23 cellular contexts compared by ENCODE assay signal in the genomic region with DNA sequence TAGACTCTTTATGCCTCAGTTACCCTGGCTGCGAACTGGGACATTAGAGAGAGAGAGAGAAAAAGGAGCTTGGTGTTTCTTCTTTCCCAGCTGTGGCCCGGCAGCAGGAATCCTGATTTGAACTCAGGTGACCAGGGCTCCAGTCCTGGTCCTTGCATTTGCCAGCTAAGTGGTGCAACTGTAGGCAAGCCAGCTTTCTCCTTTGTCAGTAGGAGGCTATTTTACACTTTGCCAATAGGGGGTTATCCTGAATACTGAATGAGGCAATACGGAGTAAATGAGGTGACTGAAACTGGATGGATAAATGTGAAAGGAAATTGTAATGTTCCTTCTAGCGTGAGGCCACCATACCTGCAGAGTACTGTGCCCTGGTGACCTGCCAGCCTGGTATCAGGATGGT. TPM values are rescaled to one million over a fixed set of nuclear protein-coding genes. Genes with fewer than 3 reads are reported as not detected.
"Had no signal": no experiment of that assay in that cellular context is flagged by ENCODE, and none has a peak within 500 bp of the region (broad histone marks: within the 10 kb centered on the region; RNA-seq: fewer than 3 reads in every experiment).

No MANE protein-coding gene starts in this region.

- H3K9me3 Mint-ChIP-seq: activated B cell treated with CpG ODN at 0.5 μM for 24 hours; activated CD4-positive, alpha-beta memory T cell treated with anti-CD3 and anti-CD28 coated beads, Interleukin-2, amount 10 ng/mL, durations not matched to agents 7 days and 5 days; activated naive CD8-positive, alpha-beta T cell treated with anti-CD3 and anti-CD28 coated beads, Interleukin-2, amount 10 ng/mL, durations not matched to agents 7 days and 5 days; activated T-helper 17 cell treated with anti-CD3 and anti-CD28 coated beads, Interleukin-2, amount 50 U/mL, for 72 hours; nephron had no signal

- H3K9me3 ChIP-seq: right atrium auricular region, transverse colon had no signal

- H3K36me3 ChIP-seq: right atrium auricular region, transverse colon had no signal

- H3K4me1 Mint-ChIP-seq: activated B cell treated with CpG ODN at 0.5 μM for 24 hours; activated CD4-positive, alpha-beta memory T cell treated with anti-CD3 and anti-CD28 coated beads, Interleukin-2, amount 10 ng/mL, durations not matched to agents 7 days and 5 days; activated naive CD8-positive, alpha-beta T cell treated with anti-CD3 and anti-CD28 coated beads, Interleukin-2, amount 10 ng/mL, durations not matched to agents 7 days and 5 days; activated T-helper 17 cell treated with anti-CD3 and anti-CD28 coated beads, Interleukin-2, amount 50 U/mL, for 72 hours had no signal

- H3K27ac Mint-ChIP-seq: activated B cell treated with CpG ODN at 0.5 μM for 24 hours; activated CD4-positive, alpha-beta memory T cell treated with anti-CD3 and anti-CD28 coated beads, Interleukin-2, amount 10 ng/mL, durations not matched to agents 7 days and 5 days; activated naive CD8-positive, alpha-beta T cell treated with anti-CD3 and anti-CD28 coated beads, Interleukin-2, amount 10 ng/mL, durations not matched to agents 7 days and 5 days; activated T-helper 17 cell treated with anti-CD3 and anti-CD28 coated beads, Interleukin-2, amount 50 U/mL, for 72 hours; nephron had no signal

- H3K27me3 ChIP-seq: dorsolateral prefrontal cortex, foreskin keratinocyte, right atrium auricular region, transverse colon had no signal

- H3K4me1 ChIP-seq: foreskin keratinocyte, transverse colon had no signal

- DNase-seq: activated B cell treated with CpG ODN at 0.5 μM for 24 hours; activated CD4-positive, alpha-beta memory T cell treated with anti-CD3 and anti-CD28 coated beads, Interleukin-2, amount 10 ng/mL, durations not matched to agents 7 days and 5 days; activated CD4-positive, alpha-beta T cell treated with anti-CD3 and anti-CD28 coated beads for 4 hours; activated naive CD4-positive, alpha-beta T cell treated with Interleukin-2 at 50 U/mL for 16 hours; activated naive CD8-positive, alpha-beta T cell treated with anti-CD3 and anti-CD28 coated beads, Interleukin-2, amount 10 ng/mL, durations not matched to agents 7 days and 5 days; activated T-cell treated with anti-CD3 and anti-CD28 coated beads, Interleukin-2, amount 50 U/mL, for 1 hour; central memory CD4-positive, alpha-beta T cell; dorsolateral prefrontal cortex; foreskin keratinocyte; hippocampal formation; kidney; occipital lobe; stimulated activated CD4-positive, alpha-beta T cell treated with anti-CD3 and anti-CD28 coated beads, Interleukin-2, amount 100 ng/mL, for 24 hours; stimulated activated naive CD8-positive, alpha-beta T cell treated with anti-CD3 and anti-CD28 coated beads, Interleukin-15, Interleukin-2, amounts not matched to agents 100 U/mL and 50 U/mL, for 24 hours; transverse colon had no signal

- H3K4me3 ChIP-seq: dorsolateral prefrontal cortex, right atrium auricular region, transverse colon had no signal

- H3K4me3 Mint-ChIP-seq: activated B cell treated with CpG ODN at 0.5 μM for 24 hours; activated CD4-positive, alpha-beta memory T cell treated with anti-CD3 and anti-CD28 coated beads, Interleukin-2, amount 10 ng/mL, durations not matched to agents 7 days and 5 days; activated naive CD8-positive, alpha-beta T cell treated with anti-CD3 and anti-CD28 coated beads, Interleukin-2, amount 10 ng/mL, durations not matched to agents 7 days and 5 days; activated T-helper 17 cell treated with anti-CD3 and anti-CD28 coated beads, Interleukin-2, amount 50 U/mL, for 72 hours; nephron had no signal

- ATAC-seq: activated T-helper 17 cell treated with anti-CD3 and anti-CD28 coated beads, Interleukin-2, amount 50 U/mL, for 72 hours; foreskin keratinocyte; left lobe of liver; stimulated activated naive CD8-positive, alpha-beta T cell treated with anti-CD3 and anti-CD28 coated beads, Interleukin-15, Interleukin-2, amounts not matched to agents 100 U/mL and 50 U/mL, for 24 hours had no signal

- H3K36me3 Mint-ChIP-seq: activated naive CD8-positive, alpha-beta T cell treated with anti-CD3 and anti-CD28 coated beads, Interleukin-2, amount 10 ng/mL, durations not matched to agents 7 days and 5 days had no signal

- H3K27ac ChIP-seq: dorsolateral prefrontal cortex, foreskin keratinocyte, transverse colon had no signal

RNA-seq across cellular contexts. Expression of gene KCNA5, which starts 27.8 kb away (rescaled TPM):
- total RNA-seq: activated CD4-positive, alpha-beta memory T cell treated with anti-CD3 and anti-CD28 coated beads, Interleukin-2, amount 10 ng/mL, durations not matched to agents 7 days and 5 days; activated naive CD8-positive, alpha-beta T cell treated with anti-CD3 and anti-CD28 coated beads, Interleukin-2, amount 10 ng/mL, durations not matched to agents 7 days and 5 days; activated T-helper 17 cell treated with anti-CD3 and anti-CD28 coated beads, Interleukin-2, amount 50 U/mL, for 72 hours; epithelial cell of proximal tubule; fibroblast of lung; foreskin keratinocyte; lung microvascular endothelial cell; T-helper 2 cell treated with Interferon-gamma antibody and Interleukin-4, amounts not matched to agents 100 ng/mL and 5 ng/mL, for 36 hours had no signal
- polyA plus RNA-seq: fibroblast of lung, foreskin keratinocyte had no signal
